ENCODE assay signal across 8 cellular contexts in genomic region chr9:125889524-125890473, GRCh38.
DNase-seq lines count a peak whose midpoint lies in the region; TF ChIP-seq lines count a peak whose summit lies in the region.

No MANE protein-coding gene starts in this region.

- peak; percentile 37 to 41 for DNase-seq in NOMO-1 (lab: John Stamatoyannopoulos, UW; ENCODE audit: unreplicated experiment in 2 of 2)
- DNase-seq in NOMO-1 treated with dmso at 0.1 percent for 144 hours (lab: John Stamatoyannopoulos, UW; ENCODE audit: unreplicated experiment): no peak
- DNase-seq in NB4 (ENCODE audit: low read depth): peak; percentile 45
- peak; percentile 14 to 21 for DNase-seq in activated CD4-positive, alpha-beta T cell treated with anti-CD3 and anti-CD28 coated beads, Interleukin-2, amount 50 U/mL, for 4 hours
- peak in 1 of 2 donors; percentile 85 for DNase-seq in lower leg skin (ENCODE audit: low spot score in 2 of 2)
- peak; percentile 36 for DNase-seq in stimulated activated CD4-positive, alpha-beta T cell treated with anti-CD3 and anti-CD28 coated beads, Interleukin-4, amount 100 ng/mL, for 24 hours
- DNase-seq in NCI-H2171 treated with DMSO at 0.1 percent for 48 hours (lab: John Stamatoyannopoulos, UW): no peak

- H3K9me3 ChIP-seq in ectodermal cell (ENCODE audit: control insufficient read depth, low read length): no peaks in the 10 kb centered on the region

- intact Hi-C loops in lower leg skin (cut with DNase I; ENCODE audit: low total_unique reads): no loop called here

- TF ChIP-seq CTCF in NB4 (IDR thresholded peaks at IDR 0.05; ENCODE audit: low read depth, low read length) (no peak), lower leg skin (IDR thresholded peaks at IDR 0.05) (no peak)

- no peaks in the 10 kb centered on the region for H3K36me3 ChIP-seq in ectodermal cell (ENCODE audit: control insufficient read depth, insufficient read depth, low read length)

- H3K4me3 ChIP-seq in NB4 (ENCODE audit: low read depth, low read length): peak overlapping the region; percentile 51
- peak overlapping the region; percentile 49 for H3K4me3 ChIP-seq in ectodermal cell (ENCODE audit: insufficient read depth, low read depth, low read length)
- peak overlapping the region; percentile 28 for H3K4me3 ChIP-seq in lower leg skin (ENCODE audit: low read depth, poor library complexity, severe bottlenecking)

- no peaks in the 10 kb centered on the region for H3K27me3 ChIP-seq in ectodermal cell (ENCODE audit: control insufficient read depth, insufficient read depth, low read length, poor library complexity, severe bottlenecking)

- TF ChIP-seq POLR2A in NB4 (IDR thresholded peaks at IDR 0.05; ENCODE audit: extremely low read depth, insufficient read length) (no peak), lower leg skin (IDR thresholded peaks at IDR 0.05) (no peak)

- H3K4me1 ChIP-seq in ectodermal cell (ENCODE audit: control insufficient read depth, insufficient read depth, low read length): peaks cover 45% of the 10 kb centered on the region

- WGBS in ectodermal cell, 2 experiments: 2% methylated on average over 70 of the region's 70 CpGs
- 7 to 13% methylated on average over 14 to 20 of the region's 70 CpGs for WGBS in lower leg skin, 2 donors

- peak overlapping the region; percentile 61 for H3K27ac ChIP-seq in ectodermal cell (ENCODE audit: insufficient read depth, low read depth, low read length, poor library complexity, severe bottlenecking)

Comparison
In these comparisons a context has a peak if more than half of its experiments do, and no peak if none do; other contexts are left out.
1. DNase-seq: peak in NOMO-1 (2 of 2), NB4 (single experiment), activated CD4-positive, alpha-beta T cell treated with anti-CD3 and anti-CD28 coated beads, Interleukin-2, amount 50 U/mL, for 4 hours (2 of 2) and stimulated activated CD4-positive, alpha-beta T cell treated with anti-CD3 and anti-CD28 coated beads, Interleukin-4, amount 100 ng/mL, for 24 hours (single experiment); none in NOMO-1 treated with dmso at 0.1 percent for 144 hours (single experiment) and NCI-H2171 treated with DMSO at 0.1 percent for 48 hours (single experiment).
2. Peak in every context shown above with its lines, with median percentiles within 50 percentile points of each other: H3K4me3 ChIP-seq.